In the genomic region with DNA sequence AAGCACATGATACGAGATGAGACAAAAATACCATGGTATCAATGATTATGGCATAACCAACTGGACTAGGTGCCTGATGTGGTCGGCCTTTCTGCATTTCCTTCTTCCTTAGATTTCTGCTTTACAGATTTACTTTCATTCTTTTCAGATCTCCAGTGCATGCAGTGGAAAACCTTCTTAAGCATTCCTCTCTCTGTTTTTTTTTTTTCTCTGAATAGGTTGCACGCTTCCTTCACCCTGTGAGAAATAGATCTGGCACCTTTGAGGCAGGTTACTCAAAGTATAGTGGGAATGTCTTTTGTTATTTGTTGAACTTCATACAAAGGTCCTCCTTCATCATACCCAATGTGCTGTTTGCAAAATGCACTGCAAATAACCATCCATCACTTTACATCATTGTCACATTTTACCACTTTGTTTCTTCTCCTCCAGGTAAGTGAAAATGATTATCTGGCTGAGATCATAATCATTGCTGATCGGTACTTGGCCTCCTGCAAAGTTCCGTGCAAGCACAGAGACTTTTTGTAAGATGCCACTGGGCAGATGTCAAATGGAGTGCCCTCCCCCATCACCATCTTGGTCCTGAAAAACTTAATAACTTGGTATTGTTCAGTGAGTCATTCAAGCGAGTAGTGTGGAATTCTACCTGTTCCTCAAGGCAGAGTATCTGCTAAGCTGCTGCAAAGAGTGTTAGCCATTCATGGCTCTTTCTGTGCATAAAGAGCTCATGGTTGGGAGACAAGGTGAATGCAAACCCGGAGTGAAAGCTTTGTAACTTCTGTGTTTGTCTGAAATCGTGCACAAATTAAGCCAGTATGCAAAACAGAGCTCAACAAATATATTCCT, we compare ENCODE assay signal across 1 cellular context.
TF ChIP-seq lines count a peak whose summit lies in the region.

No MANE protein-coding gene starts in this region.

TF ChIP-seq in GM12878, 131 proteins besides CTCF, POLR2A, EP300 and RAD21 (continued from another document):
- TF ChIP-seq, protein P1, sequence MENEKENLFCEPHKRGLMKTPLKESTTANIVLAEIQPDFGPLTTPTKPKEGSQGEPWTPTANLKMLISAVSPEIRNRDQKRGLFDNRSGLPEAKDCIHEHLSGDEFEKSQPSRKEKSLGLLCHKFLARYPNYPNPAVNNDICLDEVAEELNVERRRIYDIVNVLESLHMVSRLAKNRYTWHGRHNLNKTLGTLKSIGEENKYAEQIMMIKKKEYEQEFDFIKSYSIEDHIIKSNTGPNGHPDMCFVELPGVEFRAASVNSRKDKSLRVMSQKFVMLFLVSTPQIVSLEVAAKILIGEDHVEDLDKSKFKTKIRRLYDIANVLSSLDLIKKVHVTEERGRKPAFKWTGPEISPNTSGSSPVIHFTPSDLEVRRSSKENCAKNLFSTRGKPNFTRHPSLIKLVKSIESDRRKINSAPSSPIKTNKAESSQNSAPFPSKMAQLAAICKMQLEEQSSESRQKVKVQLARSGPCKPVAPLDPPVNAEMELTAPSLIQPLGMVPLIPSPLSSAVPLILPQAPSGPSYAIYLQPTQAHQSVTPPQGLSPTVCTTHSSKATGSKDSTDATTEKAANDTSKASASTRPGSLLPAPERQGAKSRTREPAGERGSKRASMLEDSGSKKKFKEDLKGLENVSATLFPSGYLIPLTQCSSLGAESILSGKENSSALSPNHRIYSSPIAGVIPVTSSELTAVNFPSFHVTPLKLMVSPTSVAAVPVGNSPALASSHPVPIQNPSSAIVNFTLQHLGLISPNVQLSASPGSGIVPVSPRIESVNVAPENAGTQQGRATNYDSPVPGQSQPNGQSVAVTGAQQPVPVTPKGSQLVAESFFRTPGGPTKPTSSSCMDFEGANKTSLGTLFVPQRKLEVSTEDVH (IDR thresholded peaks at IDR 0.05; ENCODE audit: low read depth, partially characterized antibody) = no peak
- no peak for TF ChIP-seq GATAD2B (conservative IDR thresholded peaks at IDR 0.05; ENCODE audit: low read depth)
- TF ChIP-seq ZNF622 (IDR thresholded peaks at IDR 0.05) = no peak
- TF ChIP-seq TBL1XR1 (IDR thresholded peaks at IDR 0.05; ENCODE audit: low read depth, low read length) = no peak
- no peak for TF ChIP-seq ZSCAN29 (IDR thresholded peaks at IDR 0.05)
